ENCODE assay signal across 1 cellular context in the genomic region with DNA sequence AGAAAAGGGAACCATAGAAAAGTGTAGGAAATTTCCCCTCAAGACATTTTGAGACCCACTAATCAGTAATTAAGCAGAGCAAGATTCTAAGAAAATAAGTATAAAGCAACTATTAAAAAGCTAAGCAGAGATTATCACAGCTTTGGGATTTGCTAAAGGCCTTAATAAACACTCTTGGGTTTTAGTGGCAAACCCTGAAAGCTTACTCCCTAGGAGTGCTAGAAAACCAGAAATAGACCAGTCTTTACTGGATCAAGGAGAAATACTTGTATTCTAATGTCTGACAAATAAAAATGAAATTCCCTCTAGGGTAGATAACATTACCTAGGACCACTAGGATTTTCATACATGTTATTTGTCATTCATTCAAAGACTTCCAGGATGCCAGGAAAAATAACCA.
TF ChIP-seq lines count a peak whose summit lies in the region.

No MANE protein-coding gene starts in this region.

TF ChIP-seq in GM23338, 12 proteins besides CTCF, POLR2A, EP300 and RAD21 (continued from another document):
- TF ChIP-seq, protein P1, sequence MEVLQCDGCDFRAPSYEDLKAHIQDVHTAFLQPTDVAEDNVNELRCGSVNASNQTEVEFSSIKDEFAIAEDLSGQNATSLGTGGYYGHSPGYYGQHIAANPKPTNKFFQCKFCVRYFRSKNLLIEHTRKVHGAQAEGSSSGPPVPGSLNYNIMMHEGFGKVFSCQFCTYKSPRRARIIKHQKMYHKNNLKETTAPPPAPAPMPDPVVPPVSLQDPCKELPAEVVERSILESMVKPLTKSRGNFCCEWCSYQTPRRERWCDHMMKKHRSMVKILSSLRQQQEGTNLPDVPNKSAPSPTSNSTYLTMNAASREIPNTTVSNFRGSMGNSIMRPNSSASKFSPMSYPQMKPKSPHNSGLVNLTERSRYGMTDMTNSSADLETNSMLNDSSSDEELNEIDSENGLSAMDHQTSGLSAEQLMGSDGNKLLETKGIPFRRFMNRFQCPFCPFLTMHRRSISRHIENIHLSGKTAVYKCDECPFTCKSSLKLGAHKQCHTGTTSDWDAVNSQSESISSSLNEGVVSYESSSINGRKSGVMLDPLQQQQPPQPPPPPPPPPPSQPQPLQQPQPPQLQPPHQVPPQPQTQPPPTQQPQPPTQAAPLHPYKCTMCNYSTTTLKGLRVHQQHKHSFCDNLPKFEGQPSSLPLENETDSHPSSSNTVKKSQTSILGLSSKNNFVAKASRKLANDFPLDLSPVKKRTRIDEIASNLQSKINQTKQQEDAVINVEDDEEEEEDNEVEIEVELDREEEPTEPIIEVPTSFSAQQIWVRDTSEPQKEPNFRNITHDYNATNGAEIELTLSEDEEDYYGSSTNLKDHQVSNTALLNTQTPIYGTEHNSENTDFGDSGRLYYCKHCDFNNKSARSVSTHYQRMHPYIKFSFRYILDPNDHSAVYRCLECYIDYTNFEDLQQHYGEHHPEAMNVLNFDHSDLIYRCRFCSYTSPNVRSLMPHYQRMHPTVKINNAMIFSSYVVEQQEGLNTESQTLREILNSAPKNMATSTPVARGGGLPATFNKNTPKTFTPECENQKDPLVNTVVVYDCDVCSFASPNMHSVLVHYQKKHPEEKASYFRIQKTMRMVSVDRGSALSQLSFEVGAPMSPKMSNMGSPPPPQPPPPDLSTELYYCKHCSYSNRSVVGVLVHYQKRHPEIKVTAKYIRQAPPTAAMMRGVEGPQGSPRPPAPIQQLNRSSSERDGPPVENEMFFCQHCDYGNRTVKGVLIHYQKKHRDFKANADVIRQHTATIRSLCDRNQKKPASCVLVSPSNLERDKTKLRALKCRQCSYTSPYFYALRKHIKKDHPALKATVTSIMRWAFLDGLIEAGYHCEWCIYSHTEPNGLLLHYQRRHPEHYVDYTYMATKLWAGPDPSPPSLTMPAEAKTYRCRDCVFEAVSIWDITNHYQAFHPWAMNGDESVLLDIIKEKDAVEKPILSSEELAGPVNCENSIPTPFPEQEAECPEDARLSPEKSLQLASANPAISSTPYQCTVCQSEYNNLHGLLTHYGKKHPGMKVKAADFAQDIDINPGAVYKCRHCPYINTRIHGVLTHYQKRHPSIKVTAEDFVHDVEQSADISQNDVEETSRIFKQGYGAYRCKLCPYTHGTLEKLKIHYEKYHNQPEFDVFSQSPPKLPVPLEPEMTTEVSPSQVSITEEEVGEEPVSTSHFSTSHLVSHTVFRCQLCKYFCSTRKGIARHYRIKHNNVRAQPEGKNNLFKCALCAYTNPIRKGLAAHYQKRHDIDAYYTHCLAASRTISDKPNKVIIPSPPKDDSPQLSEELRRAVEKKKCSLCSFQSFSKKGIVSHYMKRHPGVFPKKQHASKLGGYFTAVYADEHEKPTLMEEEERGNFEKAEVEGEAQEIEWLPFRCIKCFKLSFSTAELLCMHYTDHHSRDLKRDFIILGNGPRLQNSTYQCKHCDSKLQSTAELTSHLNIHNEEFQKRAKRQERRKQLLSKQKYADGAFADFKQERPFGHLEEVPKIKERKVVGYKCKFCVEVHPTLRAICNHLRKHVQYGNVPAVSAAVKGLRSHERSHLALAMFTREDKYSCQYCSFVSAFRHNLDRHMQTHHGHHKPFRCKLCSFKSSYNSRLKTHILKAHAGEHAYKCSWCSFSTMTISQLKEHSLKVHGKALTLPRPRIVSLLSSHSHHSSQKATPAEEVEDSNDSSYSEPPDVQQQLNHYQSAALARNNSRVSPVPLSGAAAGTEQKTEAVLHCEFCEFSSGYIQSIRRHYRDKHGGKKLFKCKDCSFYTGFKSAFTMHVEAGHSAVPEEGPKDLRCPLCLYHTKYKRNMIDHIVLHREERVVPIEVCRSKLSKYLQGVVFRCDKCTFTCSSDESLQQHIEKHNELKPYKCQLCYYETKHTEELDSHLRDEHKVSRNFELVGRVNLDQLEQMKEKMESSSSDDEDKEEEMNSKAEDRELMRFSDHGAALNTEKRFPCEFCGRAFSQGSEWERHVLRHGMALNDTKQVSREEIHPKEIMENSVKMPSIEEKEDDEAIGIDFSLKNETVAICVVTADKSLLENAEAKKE (CRISPR knock-in tag; IDR thresholded peaks at IDR 0.05) = no peak
- TF ChIP-seq NANOG (IDR thresholded peaks at IDR 0.05; ENCODE audit: borderline replicate concordance) = no peak
- TF ChIP-seq, protein P2, sequence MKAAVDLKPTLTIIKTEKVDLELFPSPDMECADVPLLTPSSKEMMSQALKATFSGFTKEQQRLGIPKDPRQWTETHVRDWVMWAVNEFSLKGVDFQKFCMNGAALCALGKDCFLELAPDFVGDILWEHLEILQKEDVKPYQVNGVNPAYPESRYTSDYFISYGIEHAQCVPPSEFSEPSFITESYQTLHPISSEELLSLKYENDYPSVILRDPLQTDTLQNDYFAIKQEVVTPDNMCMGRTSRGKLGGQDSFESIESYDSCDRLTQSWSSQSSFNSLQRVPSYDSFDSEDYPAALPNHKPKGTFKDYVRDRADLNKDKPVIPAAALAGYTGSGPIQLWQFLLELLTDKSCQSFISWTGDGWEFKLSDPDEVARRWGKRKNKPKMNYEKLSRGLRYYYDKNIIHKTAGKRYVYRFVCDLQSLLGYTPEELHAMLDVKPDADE (IDR thresholded peaks at IDR 0.05) = no peak
- TF ChIP-seq EZH2 (IDR thresholded peaks at IDR 0.05; ENCODE audit: low read depth, unreplicated experiment) = no peak
- TF ChIP-seq STAT1 (IDR thresholded peaks at IDR 0.05; ENCODE audit: unreplicated experiment) = no peak
- TF ChIP-seq POLR2AphosphoS5 (IDR thresholded peaks at IDR 0.05; ENCODE audit: low read depth) = no peak
